Comparison of ENCODE assay signal across 9 cellular contexts in the genomic region with DNA sequence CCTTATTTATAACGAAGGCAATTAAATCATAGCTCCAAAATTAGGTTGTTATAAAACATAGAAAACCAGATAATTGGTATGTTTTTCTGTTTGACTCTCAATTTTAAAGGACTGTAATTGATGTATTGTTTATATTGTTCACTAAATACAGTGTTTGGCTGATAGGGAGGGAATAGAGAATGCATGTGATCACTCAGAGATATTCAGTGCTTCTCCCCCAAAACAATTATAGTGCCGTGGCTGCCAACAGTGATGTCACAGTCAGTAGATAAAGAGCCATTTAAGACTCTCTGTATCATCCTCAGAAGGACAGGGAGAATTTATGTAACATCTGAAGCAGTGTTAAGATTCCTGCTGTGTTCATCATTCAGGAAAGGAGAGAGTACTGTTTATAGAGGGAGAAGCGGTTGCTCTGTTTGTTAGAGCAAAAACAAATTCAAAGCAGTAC.
DNase-seq lines count a peak whose midpoint lies in the region; ATAC-seq and TF ChIP-seq lines count a peak whose summit lies in the region.
"Had no signal": no experiment of that assay in that cellular context is flagged by ENCODE, and none has a peak within 500 bp of the region (broad histone marks: within the 10 kb centered on the region; RNA-seq: fewer than 3 reads in every experiment).

No MANE protein-coding gene starts in this region.

- TF ChIP-seq CTCF in cardiac fibroblast (IDR thresholded peaks at IDR 0.05; ENCODE audit: low read depth, low read length) = no peak
- no peak for TF ChIP-seq CTCF in natural killer cell (IDR thresholded peaks at IDR 0.05)

- ATAC-seq in natural killer cell (peak in 1 of 3 donors; percentile 24), GM21423 (IDR thresholded peaks at IDR 0.05; ENCODE audit: unreplicated experiment) (no peak), GM19455 (IDR thresholded peaks at IDR 0.05; ENCODE audit: unreplicated experiment) (no peak), HG03196 (IDR thresholded peaks at IDR 0.05; ENCODE audit: unreplicated experiment) (no peak)

- intact Hi-C loops in natural killer cell (cut with micrococcal nuclease) = loop anchor here (5.0 kb wide), 1 partner anchor 68 kb away; the partner anchor contains the start of gene PHLPP1

- CTCF ChIA-PET in CD8-positive, alpha-beta memory T cell (lab: Charles Lee) = no interaction called here

- no peaks in the 10 kb centered on the region for H3K27me3 ChIP-seq in CD8-positive, alpha-beta memory T cell (ENCODE audit: insufficient read depth, low read length, poor library complexity, severe bottlenecking)

- peaks cover 34 to 42% (median 35%) of the 10 kb centered on the region in 3 donors for H3K4me1 Mint-ChIP-seq in CD8-positive, alpha-beta memory T cell
- H3K4me1 Mint-ChIP-seq in natural killer cell = peaks cover 32 to 35% of the 10 kb centered on the region in 2 donors

- no peak overlapping the region for H3K4me3 ChIP-seq in CD8-positive, alpha-beta memory T cell (ENCODE audit: low read length)
- no peak overlapping the region for H3K4me3 ChIP-seq in cardiac fibroblast (replicated peaks in 1 of 2; ENCODE audit: low read depth in 2 of 2, low read length in 2 of 2)
- H3K4me3 ChIP-seq: lung had no signal

- no peaks in the 10 kb centered on the region for H3K9me3 ChIP-seq in CD8-positive, alpha-beta memory T cell (ENCODE audit: low read length)

- no peak overlapping the region for H3K27ac ChIP-seq in CD8-positive, alpha-beta memory T cell (ENCODE audit: low read depth, low read length)

- peaks cover 0 to 1% of the 10 kb centered on the region in 2 donors for H3K27me3 Mint-ChIP-seq in CD8-positive, alpha-beta memory T cell
- H3K27me3 Mint-ChIP-seq in natural killer cell (ENCODE audit: low read depth in 2 of 2) = no peaks in the 10 kb centered on the region

- H3K4me1 ChIP-seq in CD8-positive, alpha-beta memory T cell (ENCODE audit: insufficient read depth, low read length) = peaks cover 6% of the 10 kb centered on the region

- no peaks in the 10 kb centered on the region for H3K9me3 Mint-ChIP-seq in CD8-positive, alpha-beta memory T cell
- no peaks in the 10 kb centered on the region for H3K9me3 Mint-ChIP-seq in natural killer cell

- H3K4me3 Mint-ChIP-seq in CD8-positive, alpha-beta memory T cell = peak overlapping the region in 5 of 7 donors; percentile 11 to 65 (median 45)
- no peak overlapping the region for H3K4me3 Mint-ChIP-seq in natural killer cell

- peak overlapping the region in 1 of 8 donors; percentile 1 for H3K27ac Mint-ChIP-seq in CD8-positive, alpha-beta memory T cell
- H3K27ac Mint-ChIP-seq in natural killer cell = peak overlapping the region; percentile 18 to 65

- DNase-seq in CD8-positive, alpha-beta memory T cell = no peak
- peak; percentile 30 for DNase-seq in NCI-H1105 (lab: John Stamatoyannopoulos, UW)
- peak; percentile 47 to 73 for DNase-seq in cardiac fibroblast (ENCODE audit: low read depth in 2 of 2)
- DNase-seq in natural killer cell = no peak
- DNase-seq in GF-D8 (lab: John Stamatoyannopoulos, UW) = no peak

- no peaks in the 10 kb centered on the region for H3K36me3 ChIP-seq in CD8-positive, alpha-beta memory T cell (ENCODE audit: insufficient read depth, low read length)

- POLR2A ChIA-PET in CD8-positive, alpha-beta memory T cell (lab: Charles Lee) = no interaction called here

- H3K36me3 Mint-ChIP-seq in CD8-positive, alpha-beta memory T cell = no peaks in the 10 kb centered on the region
- H3K36me3 Mint-ChIP-seq in natural killer cell = no peaks in the 10 kb centered on the region

Comparison
In these comparisons a context has a peak if more than half of its experiments do, and no peak if none do; other contexts are left out.
1. DNase-seq: peak in NCI-H1105 (single experiment) and cardiac fibroblast (2 of 2); none in CD8-positive, alpha-beta memory T cell (0 of 5), natural killer cell (single experiment) and GF-D8 (single experiment).